In the genomic region with DNA sequence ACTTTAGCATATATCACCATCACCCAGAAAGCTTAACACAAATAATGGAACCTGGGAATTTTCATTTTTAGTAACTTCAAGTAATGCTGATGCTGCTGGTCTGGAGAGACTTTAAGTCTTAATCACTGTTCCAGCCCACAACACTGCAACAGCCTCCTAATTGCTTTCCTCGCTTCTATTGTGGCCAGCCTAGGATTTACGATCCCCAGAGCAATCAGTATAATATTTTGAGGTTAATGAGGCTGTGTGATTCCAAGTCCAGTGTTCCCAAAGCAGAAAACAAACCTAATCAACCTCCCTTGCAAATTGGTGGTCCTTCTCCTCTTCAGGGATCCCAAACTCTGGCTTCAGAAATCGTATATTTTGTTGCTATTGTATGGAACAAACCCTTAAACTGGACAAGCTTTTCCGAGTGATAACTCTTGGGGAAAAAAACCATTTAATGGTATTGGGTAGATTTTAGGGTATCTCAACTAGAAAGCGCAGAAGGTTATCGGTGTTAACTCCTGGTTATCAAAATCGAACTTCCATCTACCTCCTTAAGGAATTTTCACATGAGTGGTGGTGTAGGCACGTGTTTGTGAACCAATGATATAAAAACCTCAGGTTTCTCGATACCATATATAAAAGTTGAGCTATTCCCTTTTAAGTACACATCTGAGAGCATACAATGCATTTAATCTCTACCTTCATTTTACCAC, we compare ENCODE assay signal across 8 cellular contexts. TPM values are rescaled to one million over a fixed set of nuclear protein-coding genes. Genes with fewer than 3 reads are reported as not detected.
DNase-seq lines count a peak whose midpoint lies in the region; ATAC-seq and TF ChIP-seq lines count a peak whose summit lies in the region.

No MANE protein-coding gene starts in this region.

- peaks cover 53% of the 10 kb centered on the region for H3K4me1 Mint-ChIP-seq in nephron

- H3K27ac ChIP-seq in BLaER1 treated with 17β-estradiol and CSF1 and Interleukin-3, amounts not matched to agents 10 nM and 100 nM: peak overlapping the region; percentile 74 to 95 (median 92)

- H3K9me3 Mint-ChIP-seq in nephron: no peaks in the 10 kb centered on the region

- H3K9ac ChIP-seq in BLaER1 treated with 17β-estradiol and CSF1 and Interleukin-3, amounts not matched to agents 10 nM and 100 nM: peak overlapping the region; percentile 85 to 97 (median 93)

- H3K36me3 Mint-ChIP-seq in nephron (ENCODE audit: low read depth): peaks cover 4% of the 10 kb centered on the region

- peak overlapping the region; percentile 79 to 86 (median 84) for H3K4me3 Mint-ChIP-seq in nephron

- H3K27ac Mint-ChIP-seq in nephron: peak overlapping the region; percentile 70 to 95 (median 92)

- no peaks in the 10 kb centered on the region for H3K9me3 ChIP-seq in BLaER1 treated with 17β-estradiol and CSF1 and Interleukin-3, amounts not matched to agents 10 nM and 100 nM (replicated peaks in 1 of 11)

- peaks cover 18 to 56% (median 36%) of the 10 kb centered on the region in 11 experiments; a peak in 16 of 22 replicates for H4K20me1 ChIP-seq in BLaER1 treated with 17β-estradiol and CSF1 and Interleukin-3, amounts not matched to agents 10 nM and 100 nM

- TF ChIP-seq CTCF in choroid plexus epithelial cell (conservative IDR thresholded peaks at IDR 0.05; ENCODE audit: low read depth, low read length): no peak
- TF ChIP-seq CTCF in nephron (IDR thresholded peaks at IDR 0.05; ENCODE audit: unreplicated experiment in 3 of 3): no peak
- TF ChIP-seq CTCF in GM10248 (IDR thresholded peaks at IDR 0.05; ENCODE audit: control extremely low read depth, extremely low read depth, low read depth, missing control alignments): no peak

- CTCF ChIA-PET in GM10248 (lab: Yijun Ruan, JAX): no interaction called here

- peaks cover 0 to 39% (median 17%) of the 10 kb centered on the region in 11 experiments; a peak in 18 of 22 replicates for H3K36me3 ChIP-seq in BLaER1 treated with 17β-estradiol and CSF1 and Interleukin-3, amounts not matched to agents 10 nM and 100 nM

- POLR2A ChIA-PET in GM10248 (lab: Yijun Ruan, JAX): interaction anchor here (0.5 to 1.0 kb wide), 2 partner anchors 38 to 1477 kb away, joined by 3 to 4 read pairs; no protein-coding TSS in a partner anchor

- H3K27me3 Mint-ChIP-seq in nephron (ENCODE audit: low read depth): no peaks in the 10 kb centered on the region

- H3K4me3 ChIP-seq in BLaER1 treated with 17β-estradiol and CSF1 and Interleukin-3, amounts not matched to agents 10 nM and 100 nM: peak overlapping the region; percentile 58 to 80 (median 69)
- H3K4me3 ChIP-seq in choroid plexus epithelial cell (ENCODE audit: low read depth, low read length): peak overlapping the region; percentile 62

- H3K4me2 ChIP-seq in BLaER1 treated with 17β-estradiol and CSF1 and Interleukin-3, amounts not matched to agents 10 nM and 100 nM: peak overlapping the region; percentile 81 to 98 (median 91)

- DNase-seq in LHCN-M2 (ENCODE audit: low read depth): peak; percentile 1
- no peak for DNase-seq in choroid plexus epithelial cell (ENCODE audit: low read depth)
- no peak for DNase-seq in GM10248 (ENCODE audit: extremely low spot score)
- DNase-seq in hepatic stellate cell (ENCODE audit: low spot score): no peak
- DNase-seq in DMS153 treated with DMSO at 0.1 percent for 48 hours (lab: John Stamatoyannopoulos, UW; ENCODE audit: unreplicated experiment): no peak

- ATAC-seq in GM19467 (IDR thresholded peaks at IDR 0.05; ENCODE audit: unreplicated experiment): no peak

- H3K4me1 ChIP-seq in BLaER1 treated with 17β-estradiol and CSF1 and Interleukin-3, amounts not matched to agents 10 nM and 100 nM: peaks cover 47 to 55% (median 52%) of the 10 kb centered on the region in 10 experiments

- no peaks in the 10 kb centered on the region for H3K27me3 ChIP-seq in BLaER1 treated with 17β-estradiol and CSF1 and Interleukin-3, amounts not matched to agents 10 nM and 100 nM

RNA-seq across cellular contexts. Expression of a gene that starts 50.0 kb away (rescaled TPM):
- 14.4 and 18.5 TPM in 2 replicates for total RNA-seq in LHCN-M2 (2014; rRNA removed)
- polyA plus RNA-seq in LHCN-M2 (2012): 14.1 TPM
